Comparison of ENCODE assay signal across 15 cellular contexts in the genomic region with DNA sequence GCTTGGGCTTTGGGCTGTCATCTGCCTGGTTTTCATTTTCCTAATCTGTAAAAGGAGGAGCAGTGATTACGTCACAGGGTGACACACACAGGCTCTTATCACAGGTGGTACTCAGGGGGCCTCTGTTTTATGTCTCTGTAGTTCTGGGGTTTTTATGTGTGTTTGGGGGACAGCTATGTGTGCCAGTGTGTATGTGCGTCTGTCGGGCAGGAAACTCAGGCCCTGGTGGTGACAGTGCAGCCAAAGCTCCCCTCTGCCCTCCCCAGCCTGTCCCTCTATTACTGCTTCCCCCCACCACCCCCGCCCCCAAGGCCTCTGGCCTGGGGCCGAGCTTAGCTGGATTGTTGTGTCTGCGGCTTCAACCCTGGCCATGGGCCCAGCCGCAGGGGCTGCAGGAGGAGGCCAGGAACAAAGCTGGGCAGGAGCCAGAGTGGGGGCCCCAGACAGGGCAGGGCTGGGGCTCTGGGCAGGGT. TPM values are rescaled to one million over a fixed set of nuclear protein-coding genes. Genes with fewer than 3 reads are reported as not detected.
A peak's percentile ranks its signal among the peaks of the same experiment; 100 is the strongest.
DNase-seq lines count a peak whose midpoint lies in the region; ATAC-seq and TF ChIP-seq lines count a peak whose summit lies in the region.
"Had no signal": no experiment of that assay in that cellular context is flagged by ENCODE, and none has a peak within 500 bp of the region (broad histone marks: within the 10 kb centered on the region; RNA-seq: fewer than 3 reads in every experiment).

No MANE protein-coding gene starts in this region.

- no peaks in the 10 kb centered on the region for H3K36me3 ChIP-seq in BE2C

- peak overlapping the region in 1 of 2 donors; percentile 52 for H3K27ac Mint-ChIP-seq in T-cell
- H3K27ac Mint-ChIP-seq: stimulated activated naive CD8-positive, alpha-beta T cell treated with anti-CD3 and anti-CD28 coated beads, Interleukin-15, Interleukin-2, amounts not matched to agents 100 ng/mL and 50 ng/mL, for 24 hours had no signal

- H3K4me3 ChIP-seq in BE2C (ENCODE audit: low read depth, low read length) = no peak overlapping the region
- no peak overlapping the region for H3K4me3 ChIP-seq in fibroblast of mammary gland (ENCODE audit: control insufficient read depth, low read depth, low read length)
- H3K4me3 ChIP-seq: BLaER1 treated with 17β-estradiol and CSF1 and Interleukin-3, amounts not matched to agents 10 nM and 100 nM had no signal

- H3K4me1 ChIP-seq in BE2C = no peaks in the 10 kb centered on the region

- TF ChIP-seq CTCF in BE2C (IDR thresholded peaks at IDR 0.05; ENCODE audit: low read depth, low read length) (no peak), RWPE1 (conservative IDR thresholded peaks at IDR 0.05; ENCODE audit: low read depth) (no peak), fibroblast of mammary gland (conservative IDR thresholded peaks at IDR 0.05; ENCODE audit: control insufficient read depth, insufficient read depth, low read depth, low read length) (no peak)

- H3K27me3 ChIP-seq in BE2C = no peaks in the 10 kb centered on the region
- H3K27me3 ChIP-seq: BLaER1 treated with 17β-estradiol and CSF1 and Interleukin-3, amounts not matched to agents 10 nM and 100 nM had no signal

- POLR2A ChIA-PET in RWPE1 (lab: Yijun Ruan, JAX; ENCODE audit: low non-redundant PET) = no interaction called here
- POLR2A ChIA-PET in T-cell (lab: Charles Lee) = no interaction called here

- DNase-seq in BE2C (peak; percentile 53), RWPE1 (ENCODE audit: low spot score) (no peak), fibroblast of mammary gland (ENCODE audit: low read depth) (peak; percentile 48), nucleus accumbens (lab: John Stamatoyannopoulos, UW) (peak in 33 of 56 donors; percentile 5 to 73 (median 26)), occipital lobe (lab: John Stamatoyannopoulos, UW) (no peak), T-cell (no peak)
- no peak for DNase-seq in activated CD4-positive, alpha-beta T cell treated with anti-CD3 and anti-CD28 coated beads for 1 hour
- DNase-seq: activated effector memory CD4-positive, alpha-beta T cell treated with anti-CD3 and anti-CD28 coated beads, Interleukin-2, amount 50 U/mL, for 16 hours; H7; NCI-H226; stimulated activated CD4-positive, alpha-beta T cell treated with anti-CD3 and anti-CD28 coated beads, Interleukin-1b, Interleukin-23, amount 100 ng/mL, for 48 hours had no signal

- H3K9me3 ChIP-seq in BE2C = no peaks in the 10 kb centered on the region
- H3K9me3 ChIP-seq: BLaER1 treated with 17β-estradiol and CSF1 and Interleukin-3, amounts not matched to agents 10 nM and 100 nM had no signal

- H3K4me1 Mint-ChIP-seq in T-cell = peaks cover 0 to 5% (median 0%) of the 10 kb centered on the region in 3 donors

- no peak for ATAC-seq in HG03457 (IDR thresholded peaks at IDR 0.05; ENCODE audit: unreplicated experiment)
- ATAC-seq in T-cell (replicated peaks in 1 of 4) = no peak

- peaks cover 22% of the 10 kb centered on the region for H3K36me3 Mint-ChIP-seq in T-cell

- CTCF ChIA-PET in RWPE1 (lab: Yijun Ruan, JAX) = interaction anchor here (0.6 to 1.5 kb wide), 4 partner anchors 10 to 79 kb away, joined by 3 to 6 read pairs (median 3); no protein-coding TSS in a partner anchor
- CTCF ChIA-PET in T-cell (lab: Charles Lee) = no interaction called here

- no peaks in the 10 kb centered on the region for H3K27me3 Mint-ChIP-seq in T-cell
- H3K27me3 Mint-ChIP-seq: stimulated activated naive CD8-positive, alpha-beta T cell treated with anti-CD3 and anti-CD28 coated beads, Interleukin-15, Interleukin-2, amounts not matched to agents 100 ng/mL and 50 ng/mL, for 24 hours had no signal

- no peaks in the 10 kb centered on the region for H3K9me3 Mint-ChIP-seq in T-cell
- H3K9me3 Mint-ChIP-seq: stimulated activated naive CD8-positive, alpha-beta T cell treated with anti-CD3 and anti-CD28 coated beads, Interleukin-15, Interleukin-2, amounts not matched to agents 100 ng/mL and 50 ng/mL, for 24 hours had no signal

- no peak overlapping the region for H3K4me3 Mint-ChIP-seq in T-cell
- H3K4me3 Mint-ChIP-seq: stimulated activated naive CD8-positive, alpha-beta T cell treated with anti-CD3 and anti-CD28 coated beads, Interleukin-15, Interleukin-2, amounts not matched to agents 100 ng/mL and 50 ng/mL, for 24 hours had no signal

- peak overlapping the region; percentile 38 for H3K27ac ChIP-seq in RWPE1
- H3K27ac ChIP-seq: BLaER1 treated with 17β-estradiol and CSF1 and Interleukin-3, amounts not matched to agents 10 nM and 100 nM; KMS-11 had no signal

RNA-seq across cellular contexts. Expression of a gene that starts 13.3 kb away (rescaled TPM):
- polyA plus RNA-seq in BE2C (2012; ENCODE audit: insufficient read depth, insufficient read length, low read depth) = 21.0 TPM
- total RNA-seq in occipital lobe = 5.6 TPM
- total RNA-seq in T-cell = not detected

RNA-seq across cellular contexts. Expression of a gene that starts 44.6 kb away (rescaled TPM):
- polyA plus RNA-seq in BE2C (2012; ENCODE audit: insufficient read depth, insufficient read length, low read depth) = 58.5 TPM
- 59.4 TPM for total RNA-seq in occipital lobe
- total RNA-seq in T-cell = 10 to 100 TPM; 39.4 to 65.5 (median 58.2) TPM

RNA-seq across cellular contexts. Expression of a gene that starts 45.4 kb away (rescaled TPM):
- polyA plus RNA-seq in BE2C (2012; ENCODE audit: insufficient read depth, insufficient read length, low read depth) = 20.4 TPM
- total RNA-seq in occipital lobe = 19.5 TPM
- 100 to 1,000 TPM in 1 of 5 donors, 10 to 100 TPM in 4; 59.3 to 104 (median 86.4) TPM for total RNA-seq in T-cell

Comparison
In these comparisons a context has a peak if more than half of its experiments do, and no peak if none do; other contexts are left out.
1. DNase-seq: peak in BE2C (single experiment), fibroblast of mammary gland (single experiment) and nucleus accumbens (33 of 56); none in RWPE1 (single experiment), activated CD4-positive, alpha-beta T cell treated with anti-CD3 and anti-CD28 coated beads for 1 hour (single experiment), occipital lobe (single experiment) and T-cell (0 of 34).